Comparison of ENCODE assay signal across 1 cellular context in genomic region chr2:24015562-24016375, GRCh38.
TF ChIP-seq lines count a peak whose summit lies in the region.

No MANE protein-coding gene starts in this region.

TF ChIP-seq in H1, 55 proteins besides CTCF, POLR2A, EP300 and RAD21 (continued from another document):
- TF ChIP-seq CBX5 (IDR thresholded peaks at IDR 0.05; ENCODE audit: low read depth, low read length) (no peak), USF2 (IDR thresholded peaks at IDR 0.05; ENCODE audit: low read length) (no peak), SIRT6 (IDR thresholded peaks at IDR 0.05; ENCODE audit: low read length) (no peak), SIX5 (IDR thresholded peaks at IDR 0.05; ENCODE audit: low read depth, low read length) (no peak), HDAC6 (IDR thresholded peaks at IDR 0.05; ENCODE audit: low read depth, low read length) (no peak), POU5F1 (IDR thresholded peaks at IDR 0.05; ENCODE audit: low read depth, low read length) (no peak), BRCA1 (IDR thresholded peaks at IDR 0.05; ENCODE audit: low read depth, low read length) (no peak), NANOG (IDR thresholded peaks at IDR 0.05; ENCODE audit: insufficient read depth, low read depth, low read length, poor library complexity, severe bottlenecking) (no peak), HDAC2 (IDR thresholded peaks at IDR 0.05; ENCODE audit: borderline replicate concordance in 1 of 2, low read depth in 2 of 2, low read length in 2 of 2) (no peak), SIN3A (conservative IDR thresholded peaks at IDR 0.05 in 1 of 2, IDR thresholded peaks at IDR 0.05 in 1 of 2; ENCODE audit: low read depth in 1 of 2, low read length in 2 of 2) (no peak)
